ENCODE assay signal across 1 cellular context in the genomic region with DNA sequence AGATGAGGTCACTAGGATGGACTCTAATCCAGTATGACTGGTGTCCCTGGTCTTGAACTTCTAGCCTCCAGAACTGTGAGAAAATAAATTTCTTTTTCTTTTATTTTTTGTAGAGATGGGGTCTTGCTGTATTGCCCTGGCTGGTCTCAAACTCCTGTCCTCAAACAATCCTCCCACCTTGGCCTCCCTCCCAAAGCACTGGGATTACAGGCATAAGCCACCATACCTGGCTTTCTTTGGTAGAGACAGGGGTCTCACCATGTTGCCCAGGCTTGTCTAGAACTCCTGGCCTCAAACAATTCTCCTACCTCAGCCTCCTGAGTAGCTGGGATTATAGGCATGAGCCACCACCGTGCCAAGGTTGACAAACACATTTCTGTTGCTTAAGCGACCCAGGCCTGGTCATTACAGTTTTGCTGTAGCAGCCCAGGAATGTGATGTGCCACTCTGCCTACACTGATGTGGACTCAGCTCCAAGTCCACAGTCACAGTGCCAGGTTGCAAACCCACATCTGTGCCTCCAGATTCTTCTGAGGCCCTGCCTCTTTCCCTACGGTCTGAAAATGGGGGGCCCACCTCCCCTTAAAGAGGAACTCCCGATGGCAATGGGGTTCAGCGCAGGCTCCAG.
A peak's percentile ranks its signal among the peaks of the same experiment; 100 is the strongest.
TF ChIP-seq lines count a peak whose summit lies in the region.

No MANE protein-coding gene starts in this region.

TF ChIP-seq in liver, 16 proteins besides CTCF, POLR2A, EP300 and RAD21 (continued from another document):
- TF ChIP-seq, protein P1, sequence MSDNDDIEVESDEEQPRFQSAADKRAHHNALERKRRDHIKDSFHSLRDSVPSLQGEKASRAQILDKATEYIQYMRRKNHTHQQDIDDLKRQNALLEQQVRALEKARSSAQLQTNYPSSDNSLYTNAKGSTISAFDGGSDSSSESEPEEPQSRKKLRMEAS (IDR thresholded peaks at IDR 0.05) = no peak
- TF ChIP-seq RXRA (IDR thresholded peaks at IDR 0.05) (peak in 1 of 2 donors; percentile 39), SP1 (IDR thresholded peaks at IDR 0.05) (no peak), HNF4G (IDR thresholded peaks at IDR 0.05) (no peak), NR2F2 (IDR thresholded peaks at IDR 0.05) (no peak)
- TF ChIP-seq, protein P2, sequence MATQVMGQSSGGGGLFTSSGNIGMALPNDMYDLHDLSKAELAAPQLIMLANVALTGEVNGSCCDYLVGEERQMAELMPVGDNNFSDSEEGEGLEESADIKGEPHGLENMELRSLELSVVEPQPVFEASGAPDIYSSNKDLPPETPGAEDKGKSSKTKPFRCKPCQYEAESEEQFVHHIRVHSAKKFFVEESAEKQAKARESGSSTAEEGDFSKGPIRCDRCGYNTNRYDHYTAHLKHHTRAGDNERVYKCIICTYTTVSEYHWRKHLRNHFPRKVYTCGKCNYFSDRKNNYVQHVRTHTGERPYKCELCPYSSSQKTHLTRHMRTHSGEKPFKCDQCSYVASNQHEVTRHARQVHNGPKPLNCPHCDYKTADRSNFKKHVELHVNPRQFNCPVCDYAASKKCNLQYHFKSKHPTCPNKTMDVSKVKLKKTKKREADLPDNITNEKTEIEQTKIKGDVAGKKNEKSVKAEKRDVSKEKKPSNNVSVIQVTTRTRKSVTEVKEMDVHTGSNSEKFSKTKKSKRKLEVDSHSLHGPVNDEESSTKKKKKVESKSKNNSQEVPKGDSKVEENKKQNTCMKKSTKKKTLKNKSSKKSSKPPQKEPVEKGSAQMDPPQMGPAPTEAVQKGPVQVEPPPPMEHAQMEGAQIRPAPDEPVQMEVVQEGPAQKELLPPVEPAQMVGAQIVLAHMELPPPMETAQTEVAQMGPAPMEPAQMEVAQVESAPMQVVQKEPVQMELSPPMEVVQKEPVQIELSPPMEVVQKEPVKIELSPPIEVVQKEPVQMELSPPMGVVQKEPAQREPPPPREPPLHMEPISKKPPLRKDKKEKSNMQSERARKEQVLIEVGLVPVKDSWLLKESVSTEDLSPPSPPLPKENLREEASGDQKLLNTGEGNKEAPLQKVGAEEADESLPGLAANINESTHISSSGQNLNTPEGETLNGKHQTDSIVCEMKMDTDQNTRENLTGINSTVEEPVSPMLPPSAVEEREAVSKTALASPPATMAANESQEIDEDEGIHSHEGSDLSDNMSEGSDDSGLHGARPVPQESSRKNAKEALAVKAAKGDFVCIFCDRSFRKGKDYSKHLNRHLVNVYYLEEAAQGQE (IDR thresholded peaks at IDR 0.05) = no peak
